8 cellular contexts compared by ENCODE assay signal in genomic region chr6:32254761-32255211, GRCh38. TPM values are rescaled to one million over a fixed set of nuclear protein-coding genes. Genes with fewer than 3 reads are reported as not detected.
DNase-seq lines count a peak whose midpoint lies in the region; ATAC-seq and TF ChIP-seq lines count a peak whose summit lies in the region.

No MANE protein-coding gene starts in this region.

- peak; percentile 16 to 46 (median 24) for ATAC-seq in right lobe of liver
- ATAC-seq in GM18868 (IDR thresholded peaks at IDR 0.05; ENCODE audit: unreplicated experiment) = no peak

- H3K9me3 ChIP-seq in MM.1S (replicated peaks; ENCODE audit: insufficient read depth, low read length) (no peaks in the 10 kb centered on the region), colonic mucosa (no peaks in the 10 kb centered on the region), right lobe of liver (no peaks in the 10 kb centered on the region)

- 16% methylated on average over 12 of the region's 12 CpGs for WGBS in right lobe of liver (ENCODE audit: insufficient coverage, low coverage, low lambda C conversion rate, missing lambda C conversion rate)
- 21 to 23% methylated on average over 12 of the region's 12 CpGs for WGBS in lower leg skin, 2 donors

- intact Hi-C loops in colonic mucosa (cut with DNase I) (no loop called here), right lobe of liver (cut with DNase I) (no loop called here), lower leg skin (cut with DNase I; ENCODE audit: low total_unique reads) (no loop called here)

- no peak overlapping the region for H3K9ac ChIP-seq in MM.1S (ENCODE audit: low read length)
- H3K9ac ChIP-seq in colonic mucosa (ENCODE audit: low read depth in 2 of 2, low read length in 2 of 2) = peak overlapping the region in 1 of 2 donors; percentile 55

- H3K4me3 ChIP-seq in MM.1S (ENCODE audit: low read length) = peak overlapping the region; percentile 33; the same call in 1 of the 2 replicates
- H3K4me3 ChIP-seq in colonic mucosa = peak overlapping the region; percentile 5
- peak overlapping the region in 2 of 3 donors; percentile 6 to 13 for H3K4me3 ChIP-seq in right lobe of liver
- H3K4me3 ChIP-seq in lower leg skin (ENCODE audit: low read depth, poor library complexity, severe bottlenecking) = no peak overlapping the region

- H4K20me1 ChIP-seq in MM.1S (ENCODE audit: insufficient read depth, low read length) = no peaks in the 10 kb centered on the region; the same call in 1 of the 2 replicates

- DNase-seq in MM.1S (no peak), colonic mucosa (no peak), right lobe of liver (no peak), substantia nigra (lab: John Stamatoyannopoulos, UW) (peak in 5 of 49 donors; percentile 12 to 27 (median 14)), lower leg skin (ENCODE audit: low spot score in 2 of 2) (no peak), middle frontal gyrus (ENCODE audit: extremely low spot score, low spot score) (no peak), activated gamma-delta T cell treated with Interleukin-2 at 50 U/mL for 16 hours (no peak)

- H3K9me2 ChIP-seq in MM.1S (replicated peaks; ENCODE audit: insufficient read depth, low read length) = no peaks in the 10 kb centered on the region

- peak overlapping the region; percentile 71; the same call in 1 of the 2 replicates for H3K4me2 ChIP-seq in MM.1S (ENCODE audit: low read depth, low read length)

- H3K36me3 ChIP-seq in MM.1S (replicated peaks; ENCODE audit: insufficient read depth, low read length) (no peaks in the 10 kb centered on the region), colonic mucosa (no peaks in the 10 kb centered on the region), right lobe of liver (no peaks in the 10 kb centered on the region)

- TF ChIP-seq CTCF in MM.1S (IDR thresholded peaks at IDR 0.05; ENCODE audit: low read length) (no peak), colonic mucosa (IDR thresholded peaks at IDR 0.05) (no peak), right lobe of liver (IDR thresholded peaks at IDR 0.05) (no peak), lower leg skin (IDR thresholded peaks at IDR 0.05) (no peak)

- no peaks in the 10 kb centered on the region for H3K79me2 ChIP-seq in MM.1S (ENCODE audit: low read length)

- H3K4me1 ChIP-seq in MM.1S (ENCODE audit: low read length) (peaks cover 6% of the 10 kb centered on the region), colonic mucosa (no peaks in the 10 kb centered on the region), right lobe of liver (no peaks in the 10 kb centered on the region)

- H3K27ac ChIP-seq in MM.1S (ENCODE audit: low read length) (no peak overlapping the region), colonic mucosa (peak overlapping the region; percentile 28), right lobe of liver (no peak overlapping the region), substantia nigra (ENCODE audit: low read depth, low read length, poor library complexity, severe bottlenecking) (peak overlapping the region; percentile 69)

- TF ChIP-seq POLR2A in right lobe of liver (IDR thresholded peaks at IDR 0.05) (no peak), lower leg skin (IDR thresholded peaks at IDR 0.05) (no peak)

- H3F3A ChIP-seq in MM.1S (ENCODE audit: insufficient read depth, low read length) = peaks cover 17% of the 10 kb centered on the region

- peaks cover 65% of the 10 kb centered on the region for H3K27me3 ChIP-seq in MM.1S (replicated peaks; ENCODE audit: insufficient read depth, low read length)
- no peaks in the 10 kb centered on the region for H3K27me3 ChIP-seq in colonic mucosa
- no peaks in the 10 kb centered on the region for H3K27me3 ChIP-seq in right lobe of liver

- no peak overlapping the region for H2AFZ ChIP-seq in MM.1S (ENCODE audit: low read length)

RNA-seq across cellular contexts. Expression of gene NOTCH4, which starts 30.9 kb away (rescaled TPM):
- total RNA-seq in colonic mucosa (1 to 10 TPM; 2.9 to 3.7 TPM), right lobe of liver (10 to 100 TPM in 2 of 6 experiments, 1 to 10 TPM in 4; 6.6 to 16.5 (median 8.9) TPM), lower leg skin (10 to 100 TPM in 1 of 4 donors, 1 to 10 TPM in 3; 6.3 to 10.4 (median 7.8) TPM)

Comparison
In these comparisons a context has a peak if more than half of its experiments do, and no peak if none do; other contexts are left out.
1. H3K27ac ChIP-seq: peak in colonic mucosa (single experiment) and substantia nigra (single experiment); none in MM.1S (single experiment) and right lobe of liver (0 of 3).